Comparison of ENCODE assay signal across 9 cellular contexts in genomic region chr21:14773777-14774345, GRCh38.
DNase-seq lines count a peak whose midpoint lies in the region; ATAC-seq, FAIRE-seq and TF ChIP-seq lines count a peak whose summit lies in the region.
"Had no signal": no experiment of that assay in that cellular context is flagged by ENCODE, and none has a peak within 500 bp of the region (broad histone marks: within the 10 kb centered on the region; RNA-seq: fewer than 3 reads in every experiment).

No MANE protein-coding gene starts in this region.

- H3K9me3 Mint-ChIP-seq in naive thymus-derived CD8-positive, alpha-beta T cell: peaks cover 0 to 5% (median 0%) of the 10 kb centered on the region in 9 donors

- no peak for DNase-seq in GM06990 (ENCODE audit: extremely low read depth, insufficient read length)
- DNase-seq in M059J (ENCODE audit: low read depth): peak; percentile 10
- peak; percentile 44 to 56 for DNase-seq in activated CD4-positive, alpha-beta T cell treated with anti-CD3 and anti-CD28 coated beads for 24 hours (ENCODE audit: low read depth in 2 of 2)
- peak; percentile 62 for DNase-seq in ecto neural progenitor cell (ENCODE audit: low spot score)
- peak; percentile 2 to 71 (median 33) for DNase-seq in naive thymus-derived CD8-positive, alpha-beta T cell
- peak; percentile 7 for DNase-seq in urothelium cell line (ENCODE audit: low spot score)
- no peak for DNase-seq in H4 (ENCODE audit: low spot score)
- DNase-seq: stimulated activated naive B cell treated with anti-CD40 and anti-IgM and Interleukin-4, amounts not matched to agents 10 μg/mL and 1 μg/mL and 100 μg/mL, for 72 hours had no signal

- no peak overlapping the region for H3K27ac Mint-ChIP-seq in naive thymus-derived CD8-positive, alpha-beta T cell
- H3K27ac Mint-ChIP-seq: stimulated activated naive B cell treated with anti-CD40 and anti-IgM and Interleukin-4, amounts not matched to agents 10 μg/mL and 1 μg/mL and 100 μg/mL, for 72 hours had no signal

- no peaks in the 10 kb centered on the region for H3K36me3 Mint-ChIP-seq in naive thymus-derived CD8-positive, alpha-beta T cell

- no peak for ATAC-seq in naive thymus-derived CD8-positive, alpha-beta T cell
- ATAC-seq in GM21390 (IDR thresholded peaks at IDR 0.05; ENCODE audit: unreplicated experiment): no peak

- peaks cover 0 to 2% (median 0%) of the 10 kb centered on the region in 5 donors for H3K27me3 Mint-ChIP-seq in naive thymus-derived CD8-positive, alpha-beta T cell
- H3K27me3 Mint-ChIP-seq: stimulated activated naive B cell treated with anti-CD40 and anti-IgM and Interleukin-4, amounts not matched to agents 10 μg/mL and 1 μg/mL and 100 μg/mL, for 72 hours had no signal

- H3K4me3 Mint-ChIP-seq in naive thymus-derived CD8-positive, alpha-beta T cell: no peak overlapping the region
- H3K4me3 Mint-ChIP-seq: stimulated activated naive B cell treated with anti-CD40 and anti-IgM and Interleukin-4, amounts not matched to agents 10 μg/mL and 1 μg/mL and 100 μg/mL, for 72 hours had no signal

- no peaks in the 10 kb centered on the region for H3K4me1 Mint-ChIP-seq in naive thymus-derived CD8-positive, alpha-beta T cell

- no peak overlapping the region for H3K4me3 ChIP-seq in GM06990 (replicated peaks; ENCODE audit: low read depth, low read length)

- POLR2A ChIA-PET in naive thymus-derived CD8-positive, alpha-beta T cell (lab: Charles Lee): no interaction called here

- no peaks in the 10 kb centered on the region for H3K36me3 ChIP-seq in GM06990 (ENCODE audit: control insufficient read depth, insufficient read depth, low read length)

- TF ChIP-seq CTCF in GM06990 (IDR thresholded peaks at IDR 0.05; ENCODE audit: insufficient read depth, low read length, poor library complexity, severe bottlenecking): peak; percentile 72

- FAIRE-seq in urothelium cell line (lab: Jason Lieb, UNC): no peak

- no peaks in the 10 kb centered on the region for H3K27me3 ChIP-seq in GM06990 (replicated peaks; ENCODE audit: control insufficient read depth, insufficient read depth, low read length)

Comparison
In these comparisons a context has a peak if more than half of its experiments do, and no peak if none do; other contexts are left out.
1. DNase-seq: peak in M059J (single experiment), activated CD4-positive, alpha-beta T cell treated with anti-CD3 and anti-CD28 coated beads for 24 hours (2 of 2), ecto neural progenitor cell (single experiment), naive thymus-derived CD8-positive, alpha-beta T cell (10 of 10) and urothelium cell line (single experiment); none in GM06990 (single experiment) and H4 (single experiment).